In the genomic region with DNA sequence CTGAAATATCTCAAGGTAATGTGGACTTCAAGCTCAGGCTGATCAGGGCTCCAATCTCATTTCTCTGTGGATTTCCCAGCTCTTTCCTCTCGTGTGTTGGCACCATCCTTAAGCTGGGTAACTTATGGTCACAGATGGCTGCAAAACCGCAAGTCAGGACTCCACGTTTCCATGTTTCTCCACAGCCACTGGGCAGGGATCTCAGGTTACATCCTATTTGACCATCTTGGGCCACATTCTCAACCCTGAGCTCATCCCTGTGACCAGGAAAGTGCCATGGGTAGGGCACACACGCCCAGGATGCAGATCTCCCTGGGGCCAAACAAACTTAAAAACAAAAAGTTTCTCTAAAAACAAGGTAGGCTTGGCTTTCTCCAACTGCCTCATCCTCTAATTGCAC, we compare ENCODE assay signal across 16 cellular contexts.
"Had no signal": no experiment of that assay in that cellular context is flagged by ENCODE, and none has a peak within 500 bp of the region (broad histone marks: within the 10 kb centered on the region; RNA-seq: fewer than 3 reads in every experiment).

No MANE protein-coding gene starts in this region.

- H3K36me3 Mint-ChIP-seq: activated naive CD4-positive, alpha-beta T cell treated with anti-CD3 and anti-CD28 coated beads, Interleukin-2, amount 10 ng/mL, durations not matched to agents 7 days and 5 days had no signal

- ATAC-seq: activated T-helper 17 cell treated with anti-CD3 and anti-CD28 coated beads, Interleukin-2, amount 50 U/mL, for 72 hours; stimulated activated naive CD8-positive, alpha-beta T cell treated with anti-CD3 and anti-CD28 coated beads, Interleukin-15, Interleukin-2, amounts not matched to agents 100 U/mL and 50 U/mL, for 24 hours had no signal

- H3K9me3 Mint-ChIP-seq: activated CD4-positive, alpha-beta T cell treated with anti-CD3 and anti-CD28 coated beads, Interleukin-2, amount 10 ng/mL, durations not matched to agents 24 days and 14 days; activated naive CD4-positive, alpha-beta T cell treated with anti-CD3 and anti-CD28 coated beads, Interleukin-2, amount 10 ng/mL, durations not matched to agents 7 days and 5 days; activated T-helper 17 cell treated with anti-CD3 and anti-CD28 coated beads, Interleukin-2, amount 50 U/mL, for 72 hours; nephron had no signal

- H3K27ac Mint-ChIP-seq: activated CD4-positive, alpha-beta T cell treated with anti-CD3 and anti-CD28 coated beads, Interleukin-2, amount 10 ng/mL, durations not matched to agents 24 days and 14 days; activated naive CD4-positive, alpha-beta T cell treated with anti-CD3 and anti-CD28 coated beads, Interleukin-2, amount 10 ng/mL, durations not matched to agents 7 days and 5 days; activated T-helper 17 cell treated with anti-CD3 and anti-CD28 coated beads, Interleukin-2, amount 50 U/mL, for 72 hours; progenitor cell of endocrine pancreas had no signal

- H3K9me3 ChIP-seq: transverse colon had no signal

- H3K4me1 Mint-ChIP-seq: activated CD4-positive, alpha-beta T cell treated with anti-CD3 and anti-CD28 coated beads, Interleukin-2, amount 10 ng/mL, durations not matched to agents 24 days and 14 days; activated naive CD4-positive, alpha-beta T cell treated with anti-CD3 and anti-CD28 coated beads, Interleukin-2, amount 10 ng/mL, durations not matched to agents 7 days and 5 days; activated T-helper 17 cell treated with anti-CD3 and anti-CD28 coated beads, Interleukin-2, amount 50 U/mL, for 72 hours had no signal

- H3K4me3 Mint-ChIP-seq: activated CD4-positive, alpha-beta T cell treated with anti-CD3 and anti-CD28 coated beads, Interleukin-2, amount 10 ng/mL, durations not matched to agents 24 days and 14 days; activated naive CD4-positive, alpha-beta T cell treated with anti-CD3 and anti-CD28 coated beads, Interleukin-2, amount 10 ng/mL, durations not matched to agents 7 days and 5 days; activated T-helper 17 cell treated with anti-CD3 and anti-CD28 coated beads, Interleukin-2, amount 50 U/mL, for 72 hours; nephron had no signal

- H3K36me3 ChIP-seq: transverse colon had no signal

- H3K27me3 ChIP-seq: hepatocyte, transverse colon had no signal

- H3K4me3 ChIP-seq: hepatocyte, smooth muscle cell, transverse colon had no signal

- H3K27me3 Mint-ChIP-seq: activated CD4-positive, alpha-beta T cell treated with anti-CD3 and anti-CD28 coated beads, Interleukin-2, amount 10 ng/mL, durations not matched to agents 24 days and 14 days; activated naive CD4-positive, alpha-beta T cell treated with anti-CD3 and anti-CD28 coated beads, Interleukin-2, amount 10 ng/mL, durations not matched to agents 7 days and 5 days; activated T-helper 17 cell treated with anti-CD3 and anti-CD28 coated beads, Interleukin-2, amount 50 U/mL, for 72 hours; progenitor cell of endocrine pancreas had no signal

- H3K27ac ChIP-seq: hepatocyte had no signal

- DNase-seq: activated CD4-positive, alpha-beta T cell treated with anti-CD3 and anti-CD28 coated beads, Interleukin-2, amount 10 ng/mL, durations not matched to agents 24 days and 14 days; activated CD4-positive, CD25-positive, alpha-beta regulatory T cell; activated naive CD4-positive, alpha-beta T cell treated with anti-CD3 and anti-CD28 coated beads, Interleukin-2, amount 10 ng/mL, durations not matched to agents 7 days and 5 days; dermis blood vessel endothelial cell; erythroblast; islet precursor cell; mesendoderm; nucleus accumbens; right cardiac atrium; stimulated activated naive CD8-positive, alpha-beta T cell treated with anti-CD3 and anti-CD28 coated beads, Interleukin-15, Interleukin-2, amounts not matched to agents 100 U/mL and 50 U/mL, for 24 hours; transverse colon had no signal

- H2AFZ ChIP-seq: hepatocyte had no signal

- H3K4me2 ChIP-seq: hepatocyte, smooth muscle cell had no signal
